10 cellular contexts compared by ENCODE assay signal in the genomic region with DNA sequence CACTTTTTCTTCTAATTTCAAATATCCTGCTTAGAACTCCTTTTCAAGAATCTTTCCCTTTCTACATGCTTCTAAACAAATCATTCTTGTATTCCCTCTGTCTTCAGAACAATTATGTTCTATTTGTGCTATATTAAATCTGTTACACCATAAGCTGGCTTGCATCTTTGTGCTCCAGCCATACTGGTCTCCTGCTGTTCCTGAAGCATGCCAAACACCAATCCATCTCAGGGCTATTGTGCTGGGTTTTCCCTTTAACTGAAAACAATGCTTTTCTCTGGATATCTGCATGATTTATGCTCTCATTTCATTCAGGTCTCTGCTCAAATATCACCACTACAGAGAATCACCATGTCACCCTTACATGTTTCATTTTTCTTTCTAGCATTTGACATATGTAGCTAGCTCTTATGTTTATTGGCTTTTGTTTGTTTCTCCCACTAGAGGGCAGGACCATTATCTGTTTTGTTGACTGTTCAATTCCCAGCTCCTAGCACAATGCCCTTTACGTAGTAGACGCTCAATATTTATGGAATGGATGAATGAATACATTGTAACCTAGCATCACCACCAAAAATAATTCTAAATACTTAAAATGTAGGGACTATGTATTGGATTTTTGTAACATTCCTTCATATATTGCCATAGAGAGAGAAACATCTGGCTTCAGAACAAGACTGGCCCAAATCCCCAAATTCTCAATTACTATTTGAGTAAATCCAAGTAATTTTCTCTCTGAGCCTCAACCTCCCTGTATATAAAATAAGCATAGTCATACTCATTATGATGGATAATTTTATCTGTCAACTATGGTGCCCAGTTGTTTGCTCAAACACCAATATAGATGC.
DNase-seq lines count a peak whose midpoint lies in the region; ATAC-seq, FAIRE-seq and TF ChIP-seq lines count a peak whose summit lies in the region.
"Had no signal": no experiment of that assay in that cellular context is flagged by ENCODE, and none has a peak within 500 bp of the region (broad histone marks: within the 10 kb centered on the region; RNA-seq: fewer than 3 reads in every experiment).

No MANE protein-coding gene starts in this region.

- in situ Hi-C loops in Caki2 (cut with HindIII; ENCODE audit: low pct_unique_long_range_greater_than_20kb, low sequenced_read_pairs): no loop called here

- H4K20me1 ChIP-seq in PC-9 (ENCODE audit: insufficient read depth): no peaks in the 10 kb centered on the region

- intact Hi-C loops in PC-9 (cut with micrococcal nuclease; ENCODE audit: unreplicated experiment) (loop anchor here (1.0 to 5.0 kb wide), 2 partner anchors 444 to 610 kb away; no protein-coding TSS in a partner anchor), stomach (cut with DNase I; ENCODE audit: low total_unique reads) (no loop called here)

- no TSS peak for BruUV-seq in PC-9 (replicated peaks; lab: Mats Ljungman, UMichigan)

- CTCF ChIA-PET in PC-9 (lab: Charles Lee): interaction anchor here (0.5 to 0.6 kb wide), 2 partner anchors 23 to 288 kb away, joined by 3 to 4 read pairs; no protein-coding TSS in a partner anchor

- POLR2A ChIA-PET in PC-9 (lab: Charles Lee; ENCODE audit: unreplicated experiment): interaction anchor here (0.5 to 0.6 kb wide), 2 partner anchors 8 to 270 kb away, joined by 3 read pairs; no protein-coding TSS in a partner anchor

- no peak for TF ChIP-seq EP300 in stomach (IDR thresholded peaks at IDR 0.05)

- DNase-seq in Caki2 (ENCODE audit: low read depth) (peak; percentile 34), PC-9 (no peak), glomerular endothelial cell (ENCODE audit: extremely low read depth, low read depth, low spot score) (peak; percentile 33), globus pallidus (ENCODE audit: low spot score) (no peak), GM12892 (ENCODE audit: insufficient read length) (no peak), stomach (no peak)
- DNase-seq: T-helper 17 cell had no signal

- H3K27me3 ChIP-seq in PC-9 (ENCODE audit: insufficient read depth, low read depth): no peaks in the 10 kb centered on the region
- H3K27me3 ChIP-seq in stomach: no peaks in the 10 kb centered on the region

- peak; percentile 54 for TF ChIP-seq CTCF in PC-9 (conservative IDR thresholded peaks at IDR 0.05)
- no peak for TF ChIP-seq CTCF in stomach (IDR thresholded peaks at IDR 0.05)

- no peak overlapping the region for H3K4me3 ChIP-seq in PC-9
- H3K4me3 ChIP-seq in stomach: no peak overlapping the region

- WGBS in stomach, 5 donors: 35 to 66% (median 50%) methylated on average over 2 of the region's 2 CpGs

- H2AFZ ChIP-seq in PC-9: no peak overlapping the region

- ATAC-seq in HG03469 (IDR thresholded peaks at IDR 0.05; ENCODE audit: unreplicated experiment) (peak; percentile 53), GM19467 (IDR thresholded peaks at IDR 0.05; ENCODE audit: unreplicated experiment) (no peak)
- ATAC-seq: T-helper 17 cell had no signal

- H3K4me1 ChIP-seq in PC-9 (replicated peaks; ENCODE audit: insufficient read depth) (no peaks in the 10 kb centered on the region; the same call in 1 of the 2 replicates), stomach (no peaks in the 10 kb centered on the region)

- no peaks in the 10 kb centered on the region for H3K9me2 ChIP-seq in PC-9 (ENCODE audit: insufficient read depth)

- no peak overlapping the region for H3K4me2 ChIP-seq in PC-9

- H3K9me3 ChIP-seq in PC-9 (ENCODE audit: insufficient read depth, low read depth): no peaks in the 10 kb centered on the region
- no peaks in the 10 kb centered on the region for H3K9me3 ChIP-seq in stomach

- TF ChIP-seq POLR2A in GM12892 (IDR thresholded peaks at IDR 0.05; ENCODE audit: low read depth, low read length) (no peak), stomach (IDR thresholded peaks at IDR 0.05) (no peak)

- no peaks in the 10 kb centered on the region for H3F3A ChIP-seq in PC-9 (ENCODE audit: insufficient read depth, low read depth)

- H3K79me2 ChIP-seq in PC-9 (ENCODE audit: low read depth): no peaks in the 10 kb centered on the region

- H3K36me3 ChIP-seq in PC-9 (ENCODE audit: low read depth): no peaks in the 10 kb centered on the region
- no peaks in the 10 kb centered on the region for H3K36me3 ChIP-seq in stomach

- H3K27ac ChIP-seq in PC-9 (no peak overlapping the region), stomach (no peak overlapping the region)

- FAIRE-seq in GM12892 (lab: Jason Lieb, UNC): no peak
- FAIRE-seq: GM18507 had no signal

Comparison
In these comparisons a context has a peak if more than half of its experiments do, and no peak if none do; other contexts are left out.
1. DNase-seq: peak in Caki2 (single experiment) and glomerular endothelial cell (single experiment); none in PC-9 (0 of 2), globus pallidus (single experiment), GM12892 (single experiment) and stomach (single experiment).